1 cellular context compared by ENCODE assay signal in genomic region chr11:44787981-44788380, GRCh38.
TF ChIP-seq lines count a peak whose summit lies in the region.

No MANE protein-coding gene starts in this region.

TF ChIP-seq in HepG2, 621 proteins besides CTCF, POLR2A, EP300 and RAD21 (continued from another document):
- TF ChIP-seq, protein P1, sequence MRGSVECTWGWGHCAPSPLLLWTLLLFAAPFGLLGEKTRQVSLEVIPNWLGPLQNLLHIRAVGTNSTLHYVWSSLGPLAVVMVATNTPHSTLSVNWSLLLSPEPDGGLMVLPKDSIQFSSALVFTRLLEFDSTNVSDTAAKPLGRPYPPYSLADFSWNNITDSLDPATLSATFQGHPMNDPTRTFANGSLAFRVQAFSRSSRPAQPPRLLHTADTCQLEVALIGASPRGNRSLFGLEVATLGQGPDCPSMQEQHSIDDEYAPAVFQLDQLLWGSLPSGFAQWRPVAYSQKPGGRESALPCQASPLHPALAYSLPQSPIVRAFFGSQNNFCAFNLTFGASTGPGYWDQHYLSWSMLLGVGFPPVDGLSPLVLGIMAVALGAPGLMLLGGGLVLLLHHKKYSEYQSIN (CRISPR knock-in tag; IDR thresholded peaks at IDR 0.05; ENCODE audit: borderline replicate concordance) = no peak
- no peak for TF ChIP-seq ELF3 (CRISPR knock-in tag; IDR thresholded peaks at IDR 0.05)
- TF ChIP-seq MBD4 (IDR thresholded peaks at IDR 0.05; ENCODE audit: borderline replicate concordance, low read length) = no peak
- TF ChIP-seq ZZZ3 (CRISPR knock-in tag; IDR thresholded peaks at IDR 0.05; ENCODE audit: borderline replicate concordance) = no peak
- TF ChIP-seq, protein P2, sequence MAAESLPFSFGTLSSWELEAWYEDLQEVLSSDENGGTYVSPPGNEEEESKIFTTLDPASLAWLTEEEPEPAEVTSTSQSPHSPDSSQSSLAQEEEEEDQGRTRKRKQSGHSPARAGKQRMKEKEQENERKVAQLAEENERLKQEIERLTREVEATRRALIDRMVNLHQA (CRISPR knock-in tag; IDR thresholded peaks at IDR 0.05) = no peak
TF ChIP-seq in HepG2: peak in this region for 0.
